In the genomic region with DNA sequence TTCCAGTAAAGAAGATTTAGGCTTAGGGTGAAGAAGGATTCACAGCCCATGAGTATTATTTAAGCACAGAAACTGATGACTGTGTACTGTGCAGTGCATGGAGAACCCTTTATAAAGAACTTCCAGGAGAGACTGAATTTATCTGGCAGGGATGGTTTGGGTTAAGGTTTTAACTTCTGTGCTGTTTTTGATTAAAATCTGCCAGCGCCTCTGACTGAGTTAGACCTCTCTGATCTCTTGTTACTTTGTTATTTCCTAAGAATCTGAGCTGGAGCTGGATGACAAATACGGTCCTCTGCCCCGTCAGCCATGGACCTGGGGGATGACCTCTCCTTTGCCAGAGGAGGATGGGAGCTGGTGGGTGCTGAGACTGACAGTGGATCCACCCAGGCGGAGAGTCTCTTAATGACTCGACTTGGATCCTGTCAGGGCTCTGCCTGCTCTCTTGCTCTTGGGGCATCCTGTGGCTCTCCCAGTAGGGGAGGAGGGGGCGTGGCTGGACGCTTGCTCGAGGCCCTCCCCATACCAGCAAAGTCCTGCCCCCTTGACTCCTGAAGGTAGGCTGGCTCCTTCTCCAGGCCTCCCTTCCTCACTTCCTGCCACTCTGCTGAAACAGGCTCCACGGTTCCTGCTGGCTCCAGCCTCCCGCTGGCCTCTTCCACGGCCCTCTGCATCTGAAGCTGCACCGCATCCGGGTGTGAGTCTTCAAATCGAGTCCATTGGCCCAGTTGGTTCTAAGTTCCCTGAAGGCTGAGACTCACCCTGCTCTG, we compare ENCODE assay signal across 8 cellular contexts. TPM values are rescaled to one million over a fixed set of nuclear protein-coding genes. Genes with fewer than 3 reads are reported as not detected.
DNase-seq lines count a peak whose midpoint lies in the region; ATAC-seq and TF ChIP-seq lines count a peak whose summit lies in the region.

No MANE protein-coding gene starts in this region.

- CTCF ChIA-PET in activated CD4-positive, alpha-beta memory T cell treated with anti-CD3 and anti-CD28 coated beads, Interleukin-2, amount 10 ng/mL, durations not matched to agents 7 days and 5 days (lab: Charles Lee) = no interaction called here

- TF ChIP-seq CTCF in fibroblast of lung (conservative IDR thresholded peaks at IDR 0.05 in 1 of 2, IDR thresholded peaks at IDR 0.05 in 1 of 2; ENCODE audit: low read depth in 1 of 2, low read length in 2 of 2) (no peak), osteoblast (IDR thresholded peaks at IDR 0.05; ENCODE audit: extremely low read depth, low read depth, low read length) (no peak)

- no peaks in the 10 kb centered on the region for H3K9me3 ChIP-seq in fibroblast of lung (ENCODE audit: control insufficient read depth, insufficient read depth, low read depth, low read length)
- H3K9me3 ChIP-seq in osteoblast (ENCODE audit: low read depth, low read length) = no peaks in the 10 kb centered on the region

- peak; percentile 94 for DNase-seq in DMS53 treated with DMSO at 0.1 percent for 48 hours (lab: John Stamatoyannopoulos, UW; ENCODE audit: unreplicated experiment)
- peak; percentile 96 for DNase-seq in NCI-H510A treated with DMSO at 0.1 percent for 48 hours (lab: John Stamatoyannopoulos, UW)
- DNase-seq in fibroblast of lung (ENCODE audit: low read depth in 2 of 2) = peak; percentile 88 to 90
- DNase-seq in osteoblast (ENCODE audit: insufficient read length, low spot score, missing footprints) = peak; percentile 90
- DNase-seq in NOMO-1 treated with DMSO at 0.1 percent for 48 hours (lab: John Stamatoyannopoulos, UW; ENCODE audit: unreplicated experiment) = no peak
- no peak for DNase-seq in activated CD4-positive, alpha-beta memory T cell treated with anti-CD3 and anti-CD28 coated beads, Interleukin-2, amount 10 ng/mL, durations not matched to agents 7 days and 5 days

- H3K27me3 Mint-ChIP-seq in activated CD4-positive, alpha-beta memory T cell treated with anti-CD3 and anti-CD28 coated beads, Interleukin-2, amount 10 ng/mL, durations not matched to agents 7 days and 5 days = peaks cover 3% of the 10 kb centered on the region

- no peaks in the 10 kb centered on the region for H3K4me1 Mint-ChIP-seq in activated CD4-positive, alpha-beta memory T cell treated with anti-CD3 and anti-CD28 coated beads, Interleukin-2, amount 10 ng/mL, durations not matched to agents 7 days and 5 days

- H3K27ac ChIP-seq in fibroblast of lung (ENCODE audit: insufficient read depth, low read length) (peak overlapping the region; percentile 73), osteoblast (ENCODE audit: low read depth, low read length) (peak overlapping the region; percentile 56)

- H3K9ac ChIP-seq in fibroblast of lung (ENCODE audit: insufficient read depth, low read length) = no peak overlapping the region

- H3K36me3 ChIP-seq in fibroblast of lung (ENCODE audit: control insufficient read depth, insufficient read depth, low read length) = no peaks in the 10 kb centered on the region
- H3K36me3 ChIP-seq in osteoblast (ENCODE audit: insufficient read depth, low read length) = no peaks in the 10 kb centered on the region

- no peaks in the 10 kb centered on the region for H3K9me3 Mint-ChIP-seq in activated CD4-positive, alpha-beta memory T cell treated with anti-CD3 and anti-CD28 coated beads, Interleukin-2, amount 10 ng/mL, durations not matched to agents 7 days and 5 days

- H3K36me3 Mint-ChIP-seq in activated CD4-positive, alpha-beta memory T cell treated with anti-CD3 and anti-CD28 coated beads, Interleukin-2, amount 10 ng/mL, durations not matched to agents 7 days and 5 days (ENCODE audit: low read depth) = no peaks in the 10 kb centered on the region

- POLR2A ChIA-PET in activated CD4-positive, alpha-beta memory T cell treated with anti-CD3 and anti-CD28 coated beads, Interleukin-2, amount 10 ng/mL, durations not matched to agents 7 days and 5 days (lab: Charles Lee) = no interaction called here

- H2AFZ ChIP-seq in fibroblast of lung (ENCODE audit: low read length) = peak overlapping the region; percentile 15
- peak overlapping the region; percentile 58 for H2AFZ ChIP-seq in osteoblast (ENCODE audit: low read length)

- peak overlapping the region in 1 of 4 experiments; percentile 31 for H3K4me3 ChIP-seq in fibroblast of lung (replicated peaks in 1 of 4; ENCODE audit: control extremely low read depth in 1 of 4, insufficient read depth in 1 of 4, low read depth in 3 of 4, low read length in 4 of 4)
- H3K4me3 ChIP-seq in osteoblast (ENCODE audit: insufficient read depth, low read length) = no peak overlapping the region

- H3K27me3 ChIP-seq in fibroblast of lung (ENCODE audit: control insufficient read depth, insufficient read depth, low read length) = no peaks in the 10 kb centered on the region
- H3K27me3 ChIP-seq in osteoblast (ENCODE audit: insufficient read depth, low read length) = no peaks in the 10 kb centered on the region

- H3K27ac Mint-ChIP-seq in activated CD4-positive, alpha-beta memory T cell treated with anti-CD3 and anti-CD28 coated beads, Interleukin-2, amount 10 ng/mL, durations not matched to agents 7 days and 5 days = no peak overlapping the region

- no peaks in the 10 kb centered on the region for H4K20me1 ChIP-seq in fibroblast of lung (ENCODE audit: control insufficient read depth, extremely low read depth, insufficient read depth, low read length)
- H4K20me1 ChIP-seq in osteoblast (ENCODE audit: insufficient read depth, low read length) = no peaks in the 10 kb centered on the region

- H3K79me2 ChIP-seq in fibroblast of lung (ENCODE audit: control insufficient read depth, insufficient read depth, low read length) = no peaks in the 10 kb centered on the region
- H3K79me2 ChIP-seq in osteoblast (ENCODE audit: insufficient read depth, low read length) = no peaks in the 10 kb centered on the region

- no peak overlapping the region for H3K4me3 Mint-ChIP-seq in activated CD4-positive, alpha-beta memory T cell treated with anti-CD3 and anti-CD28 coated beads, Interleukin-2, amount 10 ng/mL, durations not matched to agents 7 days and 5 days

- no peak for ATAC-seq in GM19463 (IDR thresholded peaks at IDR 0.05; ENCODE audit: unreplicated experiment)
- no peak for ATAC-seq in HG02884 (IDR thresholded peaks at IDR 0.05; ENCODE audit: unreplicated experiment)

- H3K4me1 ChIP-seq in fibroblast of lung (ENCODE audit: control insufficient read depth, extremely low read depth, insufficient read depth, low read length) (peaks cover 26% of the 10 kb centered on the region), osteoblast (ENCODE audit: insufficient read depth, low read length) (peaks cover 37% of the 10 kb centered on the region)

- H3K4me2 ChIP-seq in fibroblast of lung (ENCODE audit: extremely low read depth, insufficient read depth, low read length) (peak overlapping the region; percentile 42), osteoblast (ENCODE audit: insufficient read depth, low read length) (peak overlapping the region; percentile 49)

RNA-seq across cellular contexts. Expression of gene MAP3K14, which starts 24.8 kb away (rescaled TPM):
- total RNA-seq in fibroblast of lung (3.6 TPM in 2 replicates), osteoblast (2.7 and 3.6 TPM in 2 replicates)
- 3.9 and 5.2 TPM in 2 replicates for polyA plus RNA-seq in fibroblast of lung
- polyA plus RNA-seq in fibroblast of lung (2012) = 3.8 and 5.8 TPM in 2 replicates
- 3.6 and 6.0 TPM in 2 replicates for polyA minus RNA-seq in fibroblast of lung (ENCODE audit: low replicate concordance)
- 10 to 100 TPM; 28.7 to 30.6 TPM for total RNA-seq in activated CD4-positive, alpha-beta memory T cell treated with anti-CD3 and anti-CD28 coated beads, Interleukin-2, amount 10 ng/mL, durations not matched to agents 7 days and 5 days

Comparison
In these comparisons a context has a peak if more than half of its experiments do, and no peak if none do; other contexts are left out.
1. DNase-seq: peak in DMS53 treated with DMSO at 0.1 percent for 48 hours (single experiment), NCI-H510A treated with DMSO at 0.1 percent for 48 hours (single experiment), fibroblast of lung (2 of 2) and osteoblast (single experiment); none in NOMO-1 treated with DMSO at 0.1 percent for 48 hours (single experiment) and activated CD4-positive, alpha-beta memory T cell treated with anti-CD3 and anti-CD28 coated beads, Interleukin-2, amount 10 ng/mL, durations not matched to agents 7 days and 5 days (single experiment).